ENCODE assay signal across 13 cellular contexts in genomic region chr16:11557811-11558210, GRCh38. TPM values are rescaled to one million over a fixed set of nuclear protein-coding genes. Genes with fewer than 3 reads are reported as not detected.
DNase-seq lines count a peak whose midpoint lies in the region; ATAC-seq and TF ChIP-seq lines count a peak whose summit lies in the region.
"Had no signal": no experiment of that assay in that cellular context is flagged by ENCODE, and none has a peak within 500 bp of the region (broad histone marks: within the 10 kb centered on the region; RNA-seq: fewer than 3 reads in every experiment).

No MANE protein-coding gene starts in this region.

- no peak overlapping the region for H3K23ac ChIP-seq in H9 (ENCODE audit: insufficient read length, low read depth, low read length)

- H3K27me3 Mint-ChIP-seq in H9 (ENCODE audit: low read depth) = no peaks in the 10 kb centered on the region
- no peaks in the 10 kb centered on the region for H3K27me3 Mint-ChIP-seq in activated naive CD8-positive, alpha-beta T cell treated with anti-CD3 and anti-CD28 coated beads, Interleukin-2, amount 50 U/mL, for 24 hours

- H3K9me3 Mint-ChIP-seq in H9 = peaks cover 0 to 6% of the 10 kb centered on the region in 2 experiments; a peak in 3 of 5 replicates
- H3K9me3 Mint-ChIP-seq in activated naive CD8-positive, alpha-beta T cell treated with anti-CD3 and anti-CD28 coated beads, Interleukin-2, amount 50 U/mL, for 24 hours = peaks cover 11% of the 10 kb centered on the region

- no peak overlapping the region for H3K56ac ChIP-seq in H9 (ENCODE audit: insufficient read length, low read depth, low read length)

- H3K9ac ChIP-seq in H9 (ENCODE audit: extremely low read depth, insufficient read length, low read length) = no peak overlapping the region
- H3K9ac ChIP-seq: parathyroid adenoma had no signal

- H3K4me2 ChIP-seq in H9 (ENCODE audit: insufficient read depth, insufficient read length, low read length) = no peak overlapping the region

- no peak overlapping the region for H2AFZ ChIP-seq in H9 (ENCODE audit: low read length)
- H2AFZ ChIP-seq: parathyroid adenoma had no signal

- no peak overlapping the region for H3T11ph ChIP-seq in H9 (ENCODE audit: low read length)

- H3K4me1 ChIP-seq in H9 (ENCODE audit: insufficient read depth, low read length) = peaks cover 3% of the 10 kb centered on the region; the same call in 1 of the 2 replicates
- H3K4me1 ChIP-seq: parathyroid adenoma had no signal

- peaks cover 21 to 23% of the 10 kb centered on the region in 2 experiments for H3K4me1 Mint-ChIP-seq in H9
- H3K4me1 Mint-ChIP-seq in activated naive CD8-positive, alpha-beta T cell treated with anti-CD3 and anti-CD28 coated beads, Interleukin-2, amount 50 U/mL, for 24 hours = peaks cover 65% of the 10 kb centered on the region

- no peaks in the 10 kb centered on the region for H4K20me1 ChIP-seq in H9 (ENCODE audit: control insufficient read depth, insufficient read depth, insufficient read length)

- H2BK15ac ChIP-seq in H9 (ENCODE audit: low read depth, low read length) = no peak overlapping the region

- H3K18ac ChIP-seq in H9 (ENCODE audit: insufficient read length, low read depth, low read length) = no peak overlapping the region

- no peaks in the 10 kb centered on the region for H3K9me3 ChIP-seq in H9 (ENCODE audit: control insufficient read depth, low read depth, low read length)
- H3K9me3 ChIP-seq: adrenal gland had no signal

- H3K79me2 ChIP-seq in H9 (ENCODE audit: insufficient read depth, low read length) = no peaks in the 10 kb centered on the region
- H3K79me2 ChIP-seq: parathyroid adenoma had no signal

- no peak overlapping the region for H2BK5ac ChIP-seq in H9 (ENCODE audit: insufficient read length, low read length)

- no peak overlapping the region for H3K14ac ChIP-seq in H9 (ENCODE audit: insufficient read depth, low read length)

- no peak overlapping the region for H4K91ac ChIP-seq in H9 (ENCODE audit: insufficient read length, low read depth, low read length)

- no peak for DNase-seq in H9
- no peak for DNase-seq in activated naive CD8-positive, alpha-beta T cell treated with anti-CD3 and anti-CD28 coated beads, Interleukin-2, amount 50 U/mL, for 24 hours
- peak in 45 of 51 donors; percentile 9 to 90 (median 70) for DNase-seq in hypothalamus (lab: John Stamatoyannopoulos, UW)
- DNase-seq in putamen (ENCODE audit: low spot score) = peak; percentile 87
- DNase-seq in NCI-H2171 treated with DMSO at 0.1 percent for 48 hours (lab: John Stamatoyannopoulos, UW) = no peak
- DNase-seq in amniotic stem cell (lab: John Stamatoyannopoulos, UW) = no peak
- no peak for DNase-seq in T-helper 9 cell
- DNase-seq: adrenal gland, DMS79 treated with DMSO at 0.1 percent for 48 hours, foreskin fibroblast, NCI-H774 had no signal

- H3K27ac Mint-ChIP-seq in H9 = peak overlapping the region in 2 of 3 experiments; percentile 81 to 94; a peak in 4 of 7 replicates
- H3K27ac Mint-ChIP-seq in activated naive CD8-positive, alpha-beta T cell treated with anti-CD3 and anti-CD28 coated beads, Interleukin-2, amount 50 U/mL, for 24 hours = peak overlapping the region; percentile 39

- no peak overlapping the region for H2BK12ac ChIP-seq in H9 (ENCODE audit: insufficient read length, low read depth, low read length)

- H4K8ac ChIP-seq in H9 (replicated peaks; ENCODE audit: insufficient read length, low read depth, low read length) = no peak overlapping the region

- no peak overlapping the region for H4K5ac ChIP-seq in H9 (ENCODE audit: insufficient read length, low read depth, low read length)

- no peak overlapping the region for H2BK120ac ChIP-seq in H9 (ENCODE audit: low read depth, low read length, poor library complexity, severe bottlenecking)

- TF ChIP-seq CTCF in H9 (conservative IDR thresholded peaks at IDR 0.05) = no peak

- no peaks in the 10 kb centered on the region for H3K23me2 ChIP-seq in H9 (ENCODE audit: insufficient read length, low read depth, low read length, poor library complexity, severe bottlenecking)

- H3K4ac ChIP-seq in H9 (ENCODE audit: low read depth, low read length) = no peak overlapping the region

- no peaks in the 10 kb centered on the region for H3K79me1 ChIP-seq in H9 (ENCODE audit: insufficient read depth, low read depth, low read length, poor library complexity, severe bottlenecking)

- peaks cover 17 to 52% (median 49%) of the 10 kb centered on the region in 3 experiments for H3K36me3 Mint-ChIP-seq in H9 (ENCODE audit: insufficient read depth in 1 of 3, low read depth in 3 of 3)
- peaks cover 44% of the 10 kb centered on the region for H3K36me3 Mint-ChIP-seq in activated naive CD8-positive, alpha-beta T cell treated with anti-CD3 and anti-CD28 coated beads, Interleukin-2, amount 50 U/mL, for 24 hours (ENCODE audit: low read depth)

- H2AK5ac ChIP-seq in H9 (ENCODE audit: insufficient read length, low read length) = no peak overlapping the region

- H3K27me3 ChIP-seq in H9 (ENCODE audit: insufficient read depth, low read length) = no peaks in the 10 kb centered on the region
- H3K27me3 ChIP-seq: adrenal gland had no signal

- H3K4me3 Mint-ChIP-seq in H9 = no peak overlapping the region
- no peak overlapping the region for H3K4me3 Mint-ChIP-seq in activated naive CD8-positive, alpha-beta T cell treated with anti-CD3 and anti-CD28 coated beads, Interleukin-2, amount 50 U/mL, for 24 hours

- H2BK20ac ChIP-seq in H9 (ENCODE audit: low read depth, low read length, poor library complexity, severe bottlenecking) = no peak overlapping the region

- H3K27ac ChIP-seq in H9 (ENCODE audit: insufficient read length, low read depth, low read length) = no peak overlapping the region
- H3K27ac ChIP-seq: parathyroid adenoma had no signal

- ATAC-seq in activated naive CD8-positive, alpha-beta T cell treated with anti-CD3 and anti-CD28 coated beads, Interleukin-2, amount 50 U/mL, for 24 hours = no peak
- no peak for ATAC-seq in GM18502 (IDR thresholded peaks at IDR 0.05; ENCODE audit: poor library complexity, unreplicated experiment)

- WGBS in H9 (ENCODE audit: extremely low coverage, insufficient read length, low lambda C conversion rate) = no CpG with 5 or more reads among the region's 6 CpGs

RNA-seq across cellular contexts. Expression of gene LITAF, which starts 28.9 kb away (rescaled TPM):
- total RNA-seq in H9 (2021) = 249 and 265 TPM in 2 replicates

Comparison
In these comparisons a context has a peak if more than half of its experiments do, and no peak if none do; other contexts are left out.
1. DNase-seq: peak in hypothalamus (45 of 51) and putamen (single experiment); none in H9 (single experiment), activated naive CD8-positive, alpha-beta T cell treated with anti-CD3 and anti-CD28 coated beads, Interleukin-2, amount 50 U/mL, for 24 hours (single experiment), NCI-H2171 treated with DMSO at 0.1 percent for 48 hours (single experiment), amniotic stem cell (single experiment) and T-helper 9 cell (single experiment).